29 cellular contexts compared by ENCODE assay signal in genomic region chr3:136835079-136835816, GRCh38. TPM values are rescaled to one million over a fixed set of nuclear protein-coding genes. Genes with fewer than 3 reads are reported as not detected.
DNase-seq lines count a peak whose midpoint lies in the region; ATAC-seq, FAIRE-seq and TF ChIP-seq lines count a peak whose summit lies in the region.
"Had no signal": no experiment of that assay in that cellular context is flagged by ENCODE, and none has a peak within 500 bp of the region (broad histone marks: within the 10 kb centered on the region; RNA-seq: fewer than 3 reads in every experiment).

No MANE protein-coding gene starts in this region.

- H3K4me1 ChIP-seq in HEK293 (ENCODE audit: control insufficient read depth, insufficient read depth, low read length) (peaks cover 9% of the 10 kb centered on the region), Panc1 (ENCODE audit: control insufficient read depth, insufficient read depth, low read length) (no peaks in the 10 kb centered on the region)
- H3K4me1 ChIP-seq: Caco-2 had no signal

- intact Hi-C loops in Panc1 (cut with micrococcal nuclease; ENCODE audit: unreplicated experiment) (no loop called here), head of caudate nucleus (cut with DNase I) (no loop called here)

- POLR2A ChIA-PET in HEK293 (lab: Yijun Ruan, JAX) (interaction anchor here (1.1 kb wide), 1 partner anchor 27 kb away, joined by 4 read pairs; the partner anchor contains the start of gene NCK1), Panc1 (lab: Charles Lee) (interaction anchor here (0.6 kb wide), 2 partner anchors 203 to 314 kb away, joined by 3 read pairs; no protein-coding TSS in a partner anchor)

- DNase-seq in Panc1 (ENCODE audit: low read depth, low spot score) (no peak), glutamatergic neuron (no peak), NCI-H2107 (lab: John Stamatoyannopoulos, UW) (no peak), DMS153 treated with DMSO at 0.1 percent for 48 hours (lab: John Stamatoyannopoulos, UW; ENCODE audit: unreplicated experiment) (no peak), head of caudate nucleus (no peak)
- DNase-seq: activated CD8-positive, alpha-beta T cell treated with anti-CD3 and anti-CD28 coated beads for 36 hours; aorta; Caco-2; DMS79; effector CD4-positive, alpha-beta T cell; GDM1; left lung; MV-4-11; NCI-H82; spleen; stimulated activated CD4-positive, alpha-beta T cell treated with anti-CD3 and anti-CD28 coated beads, Interleukin-2, amount 100 ng/mL, for 24 hours; stimulated activated naive CD8-positive, alpha-beta T cell treated with anti-CD3 and anti-CD28 coated beads, Interleukin-15, Interleukin-2, amounts not matched to agents 100 U/mL and 50 U/mL, for 24 hours; T-helper 2 cell; testis had no signal

- BruUV-seq in Panc1 (replicated peaks; lab: Mats Ljungman, UMichigan), result no TSS peak

- H3K4me3 ChIP-seq in HEK293 (ENCODE audit: low read depth, low read length), result no peak overlapping the region
- H3K4me3 ChIP-seq in Panc1 (ENCODE audit: low read depth in 2 of 2, low read length in 2 of 2), result no peak overlapping the region
- H3K4me3 ChIP-seq: left lung, right atrium auricular region, spleen, testis had no signal

- H3K27ac Mint-ChIP-seq in glutamatergic neuron (ENCODE audit: unreplicated experiment), result peak overlapping the region; percentile 91
- H3K27ac Mint-ChIP-seq: activated CD8-positive, alpha-beta T cell treated with anti-CD3 and anti-CD28 coated beads for 36 hours; activated naive CD4-positive, alpha-beta T cell treated with anti-CD3 and anti-CD28 coated beads, Interleukin-2, amount 50 U/mL, for 72 hours; memory B cell had no signal

- H3K36me3 ChIP-seq in HEK293 (ENCODE audit: control insufficient read depth in 2 of 2, insufficient read depth in 1 of 2, low read length in 2 of 2) (peaks cover 0 to 14% of the 10 kb centered on the region in 2 experiments; a peak in 2 of 3 replicates), Panc1 (ENCODE audit: control insufficient read depth, insufficient read depth, low read length) (no peaks in the 10 kb centered on the region)
- H3K36me3 ChIP-seq: left lung, right atrium auricular region had no signal

- CTCF ChIA-PET in HEK293 (lab: Yijun Ruan, JAX), result no interaction called here
- CTCF ChIA-PET in Panc1 (lab: Charles Lee), result no interaction called here

- TF ChIP-seq CTCF in HEK293 (tag by site-specific recombination; IDR thresholded peaks at IDR 0.05), result no peak
- no peak for TF ChIP-seq CTCF in Panc1 (IDR thresholded peaks at IDR 0.05)
- no peak for TF ChIP-seq CTCF in glutamatergic neuron (IDR thresholded peaks at IDR 0.05; ENCODE audit: partially characterized antibody, unreplicated experiment)

- no peaks in the 10 kb centered on the region for H3K27me3 Mint-ChIP-seq in glutamatergic neuron (ENCODE audit: unreplicated experiment)

- peaks cover 36% of the 10 kb centered on the region for H3K4me1 Mint-ChIP-seq in glutamatergic neuron (ENCODE audit: low read depth, unreplicated experiment)
- H3K4me1 Mint-ChIP-seq: memory B cell had no signal

- peak; percentile 70 for FAIRE-seq in G401.6 (lab: Jason Lieb, UNC)
- FAIRE-seq: bronchial epithelial cell had no signal

- H3K9me3 Mint-ChIP-seq in glutamatergic neuron (ENCODE audit: unreplicated experiment), result no peaks in the 10 kb centered on the region
- H3K9me3 Mint-ChIP-seq: activated CD8-positive, alpha-beta T cell treated with anti-CD3 and anti-CD28 coated beads for 36 hours; activated naive CD4-positive, alpha-beta T cell treated with anti-CD3 and anti-CD28 coated beads, Interleukin-2, amount 50 U/mL, for 72 hours had no signal

- ATAC-seq in Panc1 (no peak), GM21723 (IDR thresholded peaks at IDR 0.05; ENCODE audit: unreplicated experiment) (no peak)
- ATAC-seq: activated CD8-positive, alpha-beta T cell treated with anti-CD3 and anti-CD28 coated beads for 36 hours; activated naive CD4-positive, alpha-beta T cell treated with anti-CD3 and anti-CD28 coated beads, Interleukin-2, amount 50 U/mL, for 72 hours; left lung; stimulated activated naive CD8-positive, alpha-beta T cell treated with anti-CD3 and anti-CD28 coated beads, Interleukin-15, Interleukin-2, amounts not matched to agents 100 U/mL and 50 U/mL, for 24 hours had no signal

- H3K4me3 Mint-ChIP-seq in glutamatergic neuron (ENCODE audit: unreplicated experiment), result no peak overlapping the region
- H3K4me3 Mint-ChIP-seq: activated CD8-positive, alpha-beta T cell treated with anti-CD3 and anti-CD28 coated beads for 36 hours; memory B cell had no signal

- in situ Hi-C loops in Panc1 (cut with HindIII; ENCODE audit: low pct_unique_long_range_greater_than_20kb, low sequenced_read_pairs), result no loop called here

- H3K9me3 ChIP-seq in HEK293 (ENCODE audit: control insufficient read depth, insufficient read depth, low read depth, low read length) (no peaks in the 10 kb centered on the region), Panc1 (ENCODE audit: control insufficient read depth, insufficient read depth, low read depth, low read length) (no peaks in the 10 kb centered on the region)
- H3K9me3 ChIP-seq: left lung, right atrium auricular region, spleen, testis had no signal

- no peaks in the 10 kb centered on the region for H3K27me3 ChIP-seq in Panc1 (ENCODE audit: control insufficient read depth, insufficient read depth, low read length)
- H3K27me3 ChIP-seq: left lung, right atrium auricular region, spleen, testis had no signal

- H3K27ac ChIP-seq in HEK293 (ENCODE audit: extremely low read depth, low read depth, low read length), result no peak overlapping the region
- H3K27ac ChIP-seq in Panc1 (ENCODE audit: low read length), result peak overlapping the region; percentile 49; the same call in 1 of the 2 replicates
- H3K27ac ChIP-seq: C4-2B, HL-60, parathyroid adenoma, spleen, testis had no signal

- peaks cover 4% of the 10 kb centered on the region for H3K36me3 Mint-ChIP-seq in glutamatergic neuron (ENCODE audit: unreplicated experiment)

TF ChIP-seq in HEK293, 187 proteins besides CTCF, POLR2A, EP300 and RAD21:
- TF ChIP-seq, protein P1, sequence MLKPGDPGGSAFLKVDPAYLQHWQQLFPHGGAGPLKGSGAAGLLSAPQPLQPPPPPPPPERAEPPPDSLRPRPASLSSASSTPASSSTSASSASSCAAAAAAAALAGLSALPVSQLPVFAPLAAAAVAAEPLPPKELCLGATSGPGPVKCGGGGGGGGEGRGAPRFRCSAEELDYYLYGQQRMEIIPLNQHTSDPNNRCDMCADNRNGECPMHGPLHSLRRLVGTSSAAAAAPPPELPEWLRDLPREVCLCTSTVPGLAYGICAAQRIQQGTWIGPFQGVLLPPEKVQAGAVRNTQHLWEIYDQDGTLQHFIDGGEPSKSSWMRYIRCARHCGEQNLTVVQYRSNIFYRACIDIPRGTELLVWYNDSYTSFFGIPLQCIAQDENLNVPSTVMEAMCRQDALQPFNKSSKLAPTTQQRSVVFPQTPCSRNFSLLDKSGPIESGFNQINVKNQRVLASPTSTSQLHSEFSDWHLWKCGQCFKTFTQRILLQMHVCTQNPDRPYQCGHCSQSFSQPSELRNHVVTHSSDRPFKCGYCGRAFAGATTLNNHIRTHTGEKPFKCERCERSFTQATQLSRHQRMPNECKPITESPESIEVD (tag by site-specific recombination; IDR thresholded peaks at IDR 0.05), result peak; percentile 81
- no peak for TF ChIP-seq ZNF623 (tag by site-specific recombination; IDR thresholded peaks at IDR 0.05)

RNA-seq across cellular contexts. Expression of gene SLC35G2, which starts 16.3 kb away (rescaled TPM):
- total RNA-seq in Panc1 (2021; ENCODE audit: unreplicated experiment) (15.0 TPM), glutamatergic neuron (ENCODE audit: unreplicated experiment) (22.6 TPM)
- 8.1 TPM for polyA plus RNA-seq in Panc1 (2012; ENCODE audit: insufficient read length)

RNA-seq across cellular contexts. Expression of gene NCK1, which starts 26.8 kb away (rescaled TPM):
- 43.5 TPM for total RNA-seq in Panc1 (2021; ENCODE audit: unreplicated experiment)
- 29.0 TPM for polyA plus RNA-seq in Panc1 (2012; ENCODE audit: insufficient read length)
- 28.4 TPM for total RNA-seq in glutamatergic neuron (ENCODE audit: unreplicated experiment)
